In the genomic region with DNA sequence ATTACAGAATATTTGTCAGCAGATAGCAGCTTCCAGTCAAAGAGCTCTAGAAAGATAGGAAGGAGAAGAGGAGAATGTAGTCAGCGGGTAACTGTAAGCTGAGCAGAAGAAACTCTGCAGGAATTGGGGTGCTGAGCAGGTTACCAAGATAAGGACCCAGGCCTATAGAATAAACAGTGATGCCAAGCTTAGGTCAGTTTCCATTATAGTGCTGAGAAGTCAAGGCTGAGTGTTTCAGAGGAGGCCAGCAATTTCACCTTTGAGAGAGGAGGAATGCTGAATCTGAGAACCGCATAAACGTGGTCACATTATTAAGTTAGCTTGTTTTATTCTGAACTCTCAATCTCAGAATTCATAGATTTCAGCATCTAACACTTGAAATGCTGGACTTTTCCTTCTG, we compare ENCODE assay signal across 27 cellular contexts. TPM values are rescaled to one million over a fixed set of nuclear protein-coding genes. Genes with fewer than 3 reads are reported as not detected.
DNase-seq lines count a peak whose midpoint lies in the region; ATAC-seq, FAIRE-seq and TF ChIP-seq lines count a peak whose summit lies in the region.
"Had no signal": no experiment of that assay in that cellular context is flagged by ENCODE, and none has a peak within 500 bp of the region (broad histone marks: within the 10 kb centered on the region; RNA-seq: fewer than 3 reads in every experiment).

No MANE protein-coding gene starts in this region.

- no peak overlapping the region for H2AFZ ChIP-seq in GM23248
- H2AFZ ChIP-seq: parathyroid adenoma had no signal

- no peaks in the 10 kb centered on the region for H3K27me3 ChIP-seq in cardiac muscle cell
- H3K27me3 ChIP-seq in GM23248 (replicated peaks; ENCODE audit: insufficient read depth) = no peaks in the 10 kb centered on the region
- no peaks in the 10 kb centered on the region for H3K27me3 ChIP-seq in pancreas
- H3K27me3 ChIP-seq: dorsolateral prefrontal cortex, heart right ventricle, spleen, stomach, thyroid gland had no signal

- no peak overlapping the region for H3K4me3 ChIP-seq in cardiac muscle cell
- no peak overlapping the region for H3K4me3 ChIP-seq in GM23248
- H3K4me3 ChIP-seq in pancreas = no peak overlapping the region
- H3K4me3 ChIP-seq: dorsolateral prefrontal cortex, heart right ventricle, lung, spleen, stomach, thyroid gland had no signal

- no peaks in the 10 kb centered on the region for H3K9me2 ChIP-seq in GM23248 (ENCODE audit: insufficient read depth)

- in situ Hi-C loops in GM23248 (cut with MboI) = no loop called here

- WGBS in GM23248 (ENCODE audit: low coverage in 1 of 2, low lambda C conversion rate in 2 of 2, missing lambda C conversion rate in 2 of 2), 2 experiments = 70 to 72% methylated on average over 3 of the region's 3 CpGs
- WGBS in pancreas, 2 donors = 31 to 33% methylated on average over 3 of the region's 3 CpGs

- H3K27ac ChIP-seq in cardiac muscle cell (peak overlapping the region; percentile 1), GM23248 (peak overlapping the region; percentile 46; the same call in 1 of the 2 replicates), pancreas (no peak overlapping the region)
- H3K27ac ChIP-seq: KMS-11, parathyroid adenoma, spleen, stomach, thyroid gland had no signal

- no peak for ATAC-seq in Right ventricle myocardium inferior
- ATAC-seq in central memory CD8-positive, alpha-beta T cell (replicated peaks; ENCODE audit: extremely low read depth, poor library complexity, severe bottlenecking) = no peak
- peak in 3 of 4 donors; percentile 8 to 61 (median 45) for ATAC-seq in pancreas
- ATAC-seq in GM19395 (IDR thresholded peaks at IDR 0.05; ENCODE audit: unreplicated experiment) = no peak
- ATAC-seq in GM18520 (IDR thresholded peaks at IDR 0.05; ENCODE audit: unreplicated experiment) = no peak
- no peak for ATAC-seq in HG03139 (IDR thresholded peaks at IDR 0.05; ENCODE audit: unreplicated experiment)
- ATAC-seq: T-cell had no signal

- peaks cover 25% of the 10 kb centered on the region for H3K4me1 ChIP-seq in cardiac muscle cell (ENCODE audit: low read depth)
- H3K4me1 ChIP-seq in GM23248 (ENCODE audit: insufficient read depth) = peaks cover 27% of the 10 kb centered on the region
- H3K4me1 ChIP-seq in pancreas = peaks cover 7 to 16% (median 16%) of the 10 kb centered on the region in 3 donors
- H3K4me1 ChIP-seq: parathyroid adenoma had no signal

- peaks cover 18% of the 10 kb centered on the region; the same call in 1 of the 2 replicates for H3F3A ChIP-seq in GM23248 (ENCODE audit: insufficient read depth)

- no peak for DNase-seq in cardiac muscle cell (ENCODE audit: low read depth in 1 of 2, low spot score in 1 of 2)
- no peak for DNase-seq in Right ventricle myocardium inferior (ENCODE audit: missing footprints)
- no peak for DNase-seq in GM23248
- DNase-seq in central memory CD8-positive, alpha-beta T cell (ENCODE audit: low spot score in 2 of 2) = no peak
- DNase-seq in pancreas = no peak
- DNase-seq: activated CD4-positive, alpha-beta T cell treated with anti-CD3 and anti-CD28 coated beads, Interleukin-2, amount 50 U/mL, for 4 hours; activated naive CD4-positive, alpha-beta T cell; activated T-cell treated with anti-CD3 and anti-CD28 coated beads, Interleukin-2, amount 50 U/mL, for 48 hours; dorsolateral prefrontal cortex; foreskin melanocyte; heart right ventricle; HFFc6; kidney; NCI-H2029 treated with DMSO at 0.1 percent for 48 hours; NCI-H526; NK-92 treated with Interleukin-12 subunit alpha and Interleukin-12 subunit beta, amount 100 ng/mL, for 24 hours; spleen; stimulated activated CD4-positive, alpha-beta T cell treated with anti-CD3 and anti-CD28 coated beads, Interleukin-2, amount 100 ng/mL, for 24 hours; stomach; T-cell; thyroid gland had no signal

- TF ChIP-seq CTCF in cardiac muscle cell (IDR thresholded peaks at IDR 0.05; ENCODE audit: low read depth, low read length) (no peak), pancreas (IDR thresholded peaks at IDR 0.05) (no peak)

- H3K27ac Mint-ChIP-seq in central memory CD8-positive, alpha-beta T cell (ENCODE audit: low read depth) = peak overlapping the region; percentile 15
- H3K27ac Mint-ChIP-seq: HFFc6 had no signal

- no peaks in the 10 kb centered on the region for H3K9me3 Mint-ChIP-seq in central memory CD8-positive, alpha-beta T cell

- H3K79me2 ChIP-seq in GM23248 (ENCODE audit: insufficient read depth) = peaks cover 93% of the 10 kb centered on the region
- H3K79me2 ChIP-seq: parathyroid adenoma had no signal

- no peaks in the 10 kb centered on the region for H3K27me3 Mint-ChIP-seq in central memory CD8-positive, alpha-beta T cell
- H3K27me3 Mint-ChIP-seq: T-cell had no signal

- H3K4me1 Mint-ChIP-seq in central memory CD8-positive, alpha-beta T cell = peaks cover 49% of the 10 kb centered on the region

- no peak for FAIRE-seq in pancreas (lab: Jason Lieb, UNC)
- FAIRE-seq: kidney had no signal

- H3K36me3 ChIP-seq in cardiac muscle cell (no peaks in the 10 kb centered on the region), GM23248 (ENCODE audit: low read depth) (peaks cover 10% of the 10 kb centered on the region; the same call in 1 of the 2 replicates), pancreas (no peaks in the 10 kb centered on the region)
- H3K36me3 ChIP-seq: thyroid gland had no signal

- peaks cover 1% of the 10 kb centered on the region for H3K36me3 Mint-ChIP-seq in central memory CD8-positive, alpha-beta T cell (ENCODE audit: insufficient read depth)

- intact Hi-C loops in Right ventricle myocardium inferior (cut with DNase I) (no loop called here), pancreas (cut with DNase I) (no loop called here)

- no peak overlapping the region for H3K4me2 ChIP-seq in GM23248 (ENCODE audit: unreplicated experiment)
- H3K4me2 ChIP-seq: KMS-11 had no signal

- H3K4me3 Mint-ChIP-seq in central memory CD8-positive, alpha-beta T cell = no peak overlapping the region
- H3K4me3 Mint-ChIP-seq: HFFc6, T-cell had no signal

- H3K9ac ChIP-seq in GM23248 = no peak overlapping the region
- H3K9ac ChIP-seq: KMS-11, parathyroid adenoma had no signal

- H4K20me1 ChIP-seq in GM23248 (ENCODE audit: insufficient read depth) = no peaks in the 10 kb centered on the region; the same call in 1 of the 2 replicates

- no peaks in the 10 kb centered on the region for H3K9me3 ChIP-seq in cardiac muscle cell (ENCODE audit: low read depth)
- no peaks in the 10 kb centered on the region for H3K9me3 ChIP-seq in GM23248 (ENCODE audit: low read depth)
- H3K9me3 ChIP-seq in pancreas = no peaks in the 10 kb centered on the region
- H3K9me3 ChIP-seq: spleen, stomach, thyroid gland had no signal

RNA-seq across cellular contexts. Expression of a gene that starts 13.9 kb away (rescaled TPM):
- total RNA-seq in cardiac muscle cell (37.2 and 50.7 TPM in 2 replicates), Right ventricle myocardium inferior (27.5 TPM), pancreas (10 to 100 TPM in 3 of 6 donors, 1 to 10 TPM in 3; 8.4 to 23.4 (median 10.5) TPM)
- polyA plus RNA-seq in cardiac muscle cell (10.0 and 16.3 TPM in 2 replicates), GM23248 (2016; fragmentation: Nextera tagmentation; extraction: Ambion mirVana) (13.0 TPM in 2 replicates), pancreas (10 to 100 TPM in 1 of 2 donors, 1 to 10 TPM in 1; 7.2 to 13.4 TPM)
- 44.1 and 48.3 TPM in 2 replicates for total RNA-seq in GM23248 (2014; rRNA removed; shearing (Covaris generic))

Comparison
In these comparisons a context has a peak if more than half of its experiments do, and no peak if none do; other contexts are left out.
1. H3K27ac ChIP-seq: peak in cardiac muscle cell (single experiment) and GM23248 (single experiment); none in pancreas (0 of 4).
2. ATAC-seq: peak in pancreas (3 of 4); none in Right ventricle myocardium inferior (single experiment), central memory CD8-positive, alpha-beta T cell (single experiment), GM19395 (single experiment), GM18520 (single experiment) and HG03139 (single experiment).